9 cellular contexts compared by ENCODE assay signal in genomic region chr5:135204151-135204600, GRCh38.
DNase-seq lines count a peak whose midpoint lies in the region; ATAC-seq, FAIRE-seq and TF ChIP-seq lines count a peak whose summit lies in the region.
"Had no signal": no experiment of that assay in that cellular context is flagged by ENCODE, and none has a peak within 500 bp of the region (broad histone marks: within the 10 kb centered on the region; RNA-seq: fewer than 3 reads in every experiment).

No MANE protein-coding gene starts in this region.

- H3K4me1 ChIP-seq in RWPE2 (ENCODE audit: insufficient read depth, poor library complexity, severe bottlenecking) = peaks cover 10% of the 10 kb centered on the region
- H3K4me1 ChIP-seq: HAP-1 had no signal

- ATAC-seq in RWPE2 (ENCODE audit: low read depth) = no peak
- ATAC-seq in esophagus mucosa = no peak
- no peak for ATAC-seq in HG03378 (IDR thresholded peaks at IDR 0.05; ENCODE audit: unreplicated experiment)

- TF ChIP-seq CTCF in AG04449 (IDR thresholded peaks at IDR 0.05; ENCODE audit: insufficient read depth, low read length, missing control alignments) (peak; percentile 1), GM12865 (IDR thresholded peaks at IDR 0.05; ENCODE audit: insufficient read depth, low read depth, low read length, missing control alignments) (peak; percentile 31), RWPE2 (IDR thresholded peaks at IDR 0.05; ENCODE audit: poor library complexity, severe bottlenecking) (peak; percentile 38)

- no peaks in the 10 kb centered on the region for H3K27me3 ChIP-seq in RWPE2 (ENCODE audit: insufficient read depth, poor library complexity, severe bottlenecking)

- POLR2A ChIA-PET in AG04449 (lab: Yijun Ruan, JAX) = no interaction called here

- peak; percentile 44 for FAIRE-seq in frontal cortex (lab: Jason Lieb, UNC)

- H3K27ac ChIP-seq in RWPE2 (ENCODE audit: poor library complexity, severe bottlenecking) = no peak overlapping the region

- CTCF ChIA-PET in AG04449 (lab: Yijun Ruan, JAX) = interaction anchor here (0.6 to 4.3 kb wide), 13 partner anchors 12 to 295 kb away, joined by 3 to 38 read pairs (median 3); no protein-coding TSS in a partner anchor

- no peak overlapping the region for H3K4me3 ChIP-seq in AG04449 (ENCODE audit: low read depth, low read length)
- no peak overlapping the region for H3K4me3 ChIP-seq in GM12865 (ENCODE audit: low read depth, low read length)
- H3K4me3 ChIP-seq in RWPE2 (ENCODE audit: severe bottlenecking) = no peak overlapping the region
- H3K4me3 ChIP-seq: HAP-1 had no signal

- peaks cover 6% of the 10 kb centered on the region for H3K9me3 ChIP-seq in RWPE2 (ENCODE audit: severe bottlenecking)
- H3K9me3 ChIP-seq: HAP-1 had no signal

- DNase-seq in AG04449 (ENCODE audit: low read depth, low spot score) (no peak), GM12865 (ENCODE audit: low read depth) (no peak), RWPE2 (ENCODE audit: low spot score) (no peak), frontal cortex (ENCODE audit: low spot score in 2 of 2) (no peak), mucosa of gallbladder (ENCODE audit: low spot score) (no peak), T-helper 2 cell (no peak)

- no peaks in the 10 kb centered on the region for H3K36me3 ChIP-seq in RWPE2 (ENCODE audit: low read depth)
- H3K36me3 ChIP-seq: HAP-1 had no signal
